Comparison of ENCODE assay signal across 22 cellular contexts in genomic region chr5:77751328-77752023, GRCh38. TPM values are rescaled to one million over a fixed set of nuclear protein-coding genes. Genes with fewer than 3 reads are reported as not detected.
A peak's percentile ranks its signal among the peaks of the same experiment; 100 is the strongest.
DNase-seq lines count a peak whose midpoint lies in the region; ATAC-seq lines count a peak whose summit lies in the region.
"Had no signal": no experiment of that assay in that cellular context is flagged by ENCODE, and none has a peak within 500 bp of the region (broad histone marks: within the 10 kb centered on the region; RNA-seq: fewer than 3 reads in every experiment).

No MANE protein-coding gene starts in this region.

- H3K4me2 ChIP-seq in trophoblast cell (ENCODE audit: low read length) = peak overlapping the region; percentile 12

- no peaks in the 10 kb centered on the region for H3K9me3 Mint-ChIP-seq in activated naive CD8-positive, alpha-beta T cell treated with anti-CD3 and anti-CD28 coated beads, Interleukin-2, amount 50 U/mL, for 24 hours
- no peaks in the 10 kb centered on the region for H3K9me3 Mint-ChIP-seq in activated naive CD8-positive, alpha-beta T cell treated with anti-CD3 and anti-CD28 coated beads for 36 hours
- H3K9me3 Mint-ChIP-seq in T-cell = no peaks in the 10 kb centered on the region

- no peak overlapping the region for H3K14ac ChIP-seq in trophoblast cell (ENCODE audit: low read length)

- no peak overlapping the region for H2BK5ac ChIP-seq in trophoblast cell (ENCODE audit: low read depth, low read length, poor library complexity)

- no peaks in the 10 kb centered on the region for H3K9me3 ChIP-seq in HUES48 (ENCODE audit: control insufficient read depth, insufficient read depth, low read length)
- H3K9me3 ChIP-seq in trophoblast cell (ENCODE audit: insufficient read depth, low read depth, low read length) = no peaks in the 10 kb centered on the region
- H3K9me3 ChIP-seq: MG63, stomach, tibial artery had no signal

- no peak overlapping the region for H2AFZ ChIP-seq in trophoblast cell (ENCODE audit: insufficient read depth, low read length, poor library complexity)

- H3K9ac ChIP-seq in HUES48 (ENCODE audit: low read depth, low read length) (no peak overlapping the region; the same call in 1 of the 2 replicates), trophoblast cell (ENCODE audit: low read length) (no peak overlapping the region)

- no peak overlapping the region for H4K12ac ChIP-seq in trophoblast cell (ENCODE audit: low read depth, low read length)

- no CpG with 5 or more reads among the region's 9 CpGs for WGBS in trophoblast cell (ENCODE audit: extremely low coverage, insufficient coverage, insufficient read length)

- H3K27ac ChIP-seq in HUES48 (ENCODE audit: low read depth, low read length) = peak overlapping the region; percentile 84
- no peak overlapping the region for H3K27ac ChIP-seq in trophoblast cell (ENCODE audit: low read depth, low read length)
- H3K27ac ChIP-seq: C4-2B, RWPE1, SK-N-MC, skin epidermis, stomach, tibial artery had no signal

- H3K27me3 ChIP-seq in HUES48 (ENCODE audit: control insufficient read depth, insufficient read depth, low read length) (no peaks in the 10 kb centered on the region), trophoblast cell (ENCODE audit: insufficient read depth, low read length) (no peaks in the 10 kb centered on the region)
- H3K27me3 ChIP-seq: MG63, stomach, tibial artery had no signal

- no peak overlapping the region for H3K18ac ChIP-seq in trophoblast cell (ENCODE audit: low read length)

- H3K27me3 Mint-ChIP-seq in activated naive CD8-positive, alpha-beta T cell treated with anti-CD3 and anti-CD28 coated beads, Interleukin-2, amount 50 U/mL, for 24 hours = no peaks in the 10 kb centered on the region
- no peaks in the 10 kb centered on the region for H3K27me3 Mint-ChIP-seq in activated naive CD8-positive, alpha-beta T cell treated with anti-CD3 and anti-CD28 coated beads for 36 hours
- no peaks in the 10 kb centered on the region for H3K27me3 Mint-ChIP-seq in T-cell

- H3K4me3 Mint-ChIP-seq in activated naive CD8-positive, alpha-beta T cell treated with anti-CD3 and anti-CD28 coated beads, Interleukin-2, amount 50 U/mL, for 24 hours = no peak overlapping the region
- H3K4me3 Mint-ChIP-seq in activated naive CD8-positive, alpha-beta T cell treated with anti-CD3 and anti-CD28 coated beads for 36 hours = no peak overlapping the region
- H3K4me3 Mint-ChIP-seq in T-cell = no peak overlapping the region

- H3K36me3 Mint-ChIP-seq in activated naive CD8-positive, alpha-beta T cell treated with anti-CD3 and anti-CD28 coated beads, Interleukin-2, amount 50 U/mL, for 24 hours (ENCODE audit: low read depth) = peaks cover 9% of the 10 kb centered on the region
- H3K36me3 Mint-ChIP-seq in activated naive CD8-positive, alpha-beta T cell treated with anti-CD3 and anti-CD28 coated beads for 36 hours = peaks cover 29% of the 10 kb centered on the region
- H3K36me3 Mint-ChIP-seq in T-cell = peaks cover 6% of the 10 kb centered on the region

- POLR2A ChIA-PET in T-cell (lab: Charles Lee) = no interaction called here

- no peak overlapping the region for H3K27ac Mint-ChIP-seq in activated naive CD8-positive, alpha-beta T cell treated with anti-CD3 and anti-CD28 coated beads, Interleukin-2, amount 50 U/mL, for 24 hours
- H3K27ac Mint-ChIP-seq in activated naive CD8-positive, alpha-beta T cell treated with anti-CD3 and anti-CD28 coated beads for 36 hours = no peak overlapping the region
- no peak overlapping the region for H3K27ac Mint-ChIP-seq in T-cell

- H2AK5ac ChIP-seq in trophoblast cell (ENCODE audit: low read length) = no peak overlapping the region

- H3K36me3 ChIP-seq in HUES48 (ENCODE audit: control insufficient read depth, insufficient read depth, low read length) (no peaks in the 10 kb centered on the region), trophoblast cell (ENCODE audit: control insufficient read depth in 1 of 2, insufficient read depth in 2 of 2, low read length in 2 of 2) (peaks cover 0 to 5% of the 10 kb centered on the region in 2 experiments)
- H3K36me3 ChIP-seq: MG63, stomach, tibial artery had no signal

- no peak overlapping the region for H4K8ac ChIP-seq in trophoblast cell (ENCODE audit: low read depth, low read length)

- peak overlapping the region; percentile 50 for H3K4ac ChIP-seq in trophoblast cell (ENCODE audit: low read depth, low read length)

- peaks cover 9% of the 10 kb centered on the region for H3K79me2 ChIP-seq in trophoblast cell (ENCODE audit: control insufficient read depth, insufficient read depth, low read length, poor library complexity)

- H3K4me1 ChIP-seq in HUES48 (ENCODE audit: control insufficient read depth, insufficient read depth, low read length) (peaks cover 63% of the 10 kb centered on the region), trophoblast cell (ENCODE audit: control insufficient read depth in 1 of 2, insufficient read depth in 2 of 2, low read length in 2 of 2) (peaks cover 0 to 9% of the 10 kb centered on the region in 2 experiments)
- H3K4me1 ChIP-seq: tibial artery had no signal

- H3K4me3 ChIP-seq in HUES48 (ENCODE audit: low read depth, low read length) (peak overlapping the region; percentile 43), trophoblast cell (ENCODE audit: low read depth, low read length) (no peak overlapping the region)
- H3K4me3 ChIP-seq: MG63, SK-N-MC, skin epidermis, stomach, tibial artery had no signal

- CTCF ChIA-PET in T-cell (lab: Charles Lee) = no interaction called here

- no peak overlapping the region for H2BK120ac ChIP-seq in trophoblast cell (ENCODE audit: insufficient read depth, low read length, poor library complexity)

- peaks cover 31% of the 10 kb centered on the region for H3K4me1 Mint-ChIP-seq in activated naive CD8-positive, alpha-beta T cell treated with anti-CD3 and anti-CD28 coated beads, Interleukin-2, amount 50 U/mL, for 24 hours
- H3K4me1 Mint-ChIP-seq in activated naive CD8-positive, alpha-beta T cell treated with anti-CD3 and anti-CD28 coated beads for 36 hours = peaks cover 33% of the 10 kb centered on the region
- H3K4me1 Mint-ChIP-seq in T-cell = peaks cover 45 to 49% (median 49%) of the 10 kb centered on the region in 3 donors

- no peak overlapping the region for H2BK12ac ChIP-seq in trophoblast cell (ENCODE audit: low read length)

- no peak overlapping the region for H4K91ac ChIP-seq in trophoblast cell (ENCODE audit: low read depth, low read length)

- DNase-seq in activated naive CD8-positive, alpha-beta T cell treated with anti-CD3 and anti-CD28 coated beads, Interleukin-2, amount 50 U/mL, for 24 hours = peak; percentile 3
- no peak for DNase-seq in activated naive CD8-positive, alpha-beta T cell treated with anti-CD3 and anti-CD28 coated beads for 36 hours
- DNase-seq in amniotic epithelial cell (ENCODE audit: low read depth) (peak; percentile 11), trophoblast cell (peak; percentile 5 to 86), hepatic stellate cell (ENCODE audit: low spot score) (no peak), T-cell (no peak)
- DNase-seq: cerebellar nuclear complex, EL, mesenchymal stem cell, MG63, NCI-H1417, NCI-H2081, NCI-H226, stomach, tibial artery had no signal

- no peak overlapping the region for H3K23ac ChIP-seq in trophoblast cell (ENCODE audit: low read length)

- ATAC-seq in activated naive CD8-positive, alpha-beta T cell treated with anti-CD3 and anti-CD28 coated beads, Interleukin-2, amount 50 U/mL, for 24 hours = peak; percentile 63
- ATAC-seq in HG03469 (IDR thresholded peaks at IDR 0.05; ENCODE audit: unreplicated experiment) = no peak
- no peak for ATAC-seq in T-cell (replicated peaks in 1 of 4)
- ATAC-seq: left lobe of liver had no signal

- H3K79me1 ChIP-seq in trophoblast cell (ENCODE audit: low read length) = peaks cover 1% of the 10 kb centered on the region

RNA-seq across cellular contexts. Expression of gene TBCA, which starts 24.7 kb away (rescaled TPM):
- 100 to 1,000 TPM; 220 to 233 TPM for total RNA-seq in activated naive CD8-positive, alpha-beta T cell treated with anti-CD3 and anti-CD28 coated beads for 36 hours
- 705 and 741 TPM in 2 replicates for polyA plus RNA-seq in trophoblast cell (2013)
- total RNA-seq in T-cell = 100 to 1,000 TPM in 1 of 5 donors, 10 to 100 TPM in 4; 81.5 to 114 (median 93.4) TPM

Comparison
In these comparisons a context has a peak if more than half of its experiments do, and no peak if none do; other contexts are left out.
1. DNase-seq: peak in activated naive CD8-positive, alpha-beta T cell treated with anti-CD3 and anti-CD28 coated beads, Interleukin-2, amount 50 U/mL, for 24 hours (single experiment), amniotic epithelial cell (single experiment) and trophoblast cell (2 of 2); none in activated naive CD8-positive, alpha-beta T cell treated with anti-CD3 and anti-CD28 coated beads for 36 hours (single experiment), hepatic stellate cell (single experiment) and T-cell (0 of 34).